ENCODE assay signal across 24 cellular contexts in genomic region chr10:121788115-121788514, GRCh38.
"Had no signal": no experiment of that assay in that cellular context is flagged by ENCODE, and none has a peak within 500 bp of the region (broad histone marks: within the 10 kb centered on the region; RNA-seq: fewer than 3 reads in every experiment).

No MANE protein-coding gene starts in this region.

- H3K4me3 Mint-ChIP-seq: activated T-helper 1 cell treated with anti-CD3 and anti-CD28 coated beads, Interleukin-12 subunit alpha, Interleukin-12 subunit beta, Interleukin-2, Interleukin-4 antibody, amounts not matched to agents 30 ng/mL and 10 ng/mL and 1 ng/mL, durations not matched to agents 14 hours and 24 hours and 36 hours; effector memory CD8-positive, alpha-beta T cell; immature natural killer cell; natural killer cell treated with Interleukin-12 subunit alpha and Interleukin-12 subunit beta and Interleukin-15 and Interleukin-18, amount 100 ng/mL, for 72 hours; stimulated activated effector memory CD8-positive, alpha-beta T cell treated with anti-CD3 and anti-CD28 coated beads, Interleukin-12 subunit alpha, Interleukin-12 subunit beta, amount 100 ng/mL, for 72 hours; type B pancreatic cell had no signal

- H3K36me3 ChIP-seq: adrenal gland, pancreas had no signal

- ATAC-seq: activated naive CD4-positive, alpha-beta T cell treated with anti-CD3 and anti-CD28 coated beads, Interleukin-2, amount 50 U/mL, for 72 hours; effector memory CD8-positive, alpha-beta T cell; gastrocnemius medialis; heart left ventricle; left colon; natural killer cell treated with Interleukin-12 subunit alpha and Interleukin-12 subunit beta and Interleukin-15 and Interleukin-18, amount 100 ng/mL, for 72 hours; pancreas; sciatic nerve; stimulated activated effector memory CD8-positive, alpha-beta T cell treated with anti-CD3 and anti-CD28 coated beads, Interleukin-12 subunit alpha, Interleukin-12 subunit beta, amount 100 ng/mL, for 72 hours had no signal

- H3K27me3 Mint-ChIP-seq: effector memory CD8-positive, alpha-beta T cell; natural killer cell treated with Interleukin-12 subunit alpha and Interleukin-12 subunit beta and Interleukin-15 and Interleukin-18, amount 100 ng/mL, for 72 hours; type B pancreatic cell had no signal

- H3K9me3 Mint-ChIP-seq: activated naive CD4-positive, alpha-beta T cell treated with anti-CD3 and anti-CD28 coated beads, Interleukin-2, amount 50 U/mL, for 72 hours; activated T-helper 1 cell treated with anti-CD3 and anti-CD28 coated beads, Interleukin-12 subunit alpha, Interleukin-12 subunit beta, Interleukin-2, Interleukin-4 antibody, amounts not matched to agents 30 ng/mL and 10 ng/mL and 1 ng/mL, durations not matched to agents 14 hours and 24 hours and 36 hours; effector memory CD8-positive, alpha-beta T cell; immature natural killer cell; natural killer cell treated with Interleukin-12 subunit alpha and Interleukin-12 subunit beta and Interleukin-15 and Interleukin-18, amount 100 ng/mL, for 72 hours; stimulated activated effector memory CD8-positive, alpha-beta T cell treated with anti-CD3 and anti-CD28 coated beads, Interleukin-12 subunit alpha, Interleukin-12 subunit beta, amount 100 ng/mL, for 72 hours; type B pancreatic cell had no signal

- H3K27ac Mint-ChIP-seq: activated naive CD4-positive, alpha-beta T cell treated with anti-CD3 and anti-CD28 coated beads, Interleukin-2, amount 50 U/mL, for 72 hours; activated T-helper 1 cell treated with anti-CD3 and anti-CD28 coated beads, Interleukin-12 subunit alpha, Interleukin-12 subunit beta, Interleukin-2, Interleukin-4 antibody, amounts not matched to agents 30 ng/mL and 10 ng/mL and 1 ng/mL, durations not matched to agents 14 hours and 24 hours and 36 hours; effector memory CD8-positive, alpha-beta T cell; natural killer cell treated with Interleukin-12 subunit alpha and Interleukin-12 subunit beta and Interleukin-15 and Interleukin-18, amount 100 ng/mL, for 72 hours; stimulated activated effector memory CD8-positive, alpha-beta T cell treated with anti-CD3 and anti-CD28 coated beads, Interleukin-12 subunit alpha, Interleukin-12 subunit beta, amount 100 ng/mL, for 72 hours; type B pancreatic cell had no signal

- H3K4me3 ChIP-seq: adrenal gland, cardiac muscle cell, gastrocnemius medialis, heart left ventricle, lower lobe of right lung, pancreas, stomach had no signal

- DNase-seq: activated CD4-positive, alpha-beta T cell treated with anti-CD3 and anti-CD28 coated beads, Interleukin-2, amount 50 U/mL, for 48 hours; activated gamma-delta T cell treated with Interleukin-2 at 50 U/mL for 16 hours; activated T-cell treated with anti-CD3 and anti-CD28 coated beads for 4 hours; adrenal gland; dermis blood vessel endothelial cell; effector memory CD8-positive, alpha-beta T cell; gastrocnemius medialis; heart left ventricle; immature natural killer cell; left colon; lower lobe of right lung; pancreas; stimulated activated CD4-positive, alpha-beta T cell treated with anti-CD3 and anti-CD28 coated beads, Interleukin-4, amount 100 ng/mL, for 24 hours; stomach; SW 1271; T-helper 2 cell had no signal

- H3K27me3 ChIP-seq: adrenal gland, cardiac muscle cell, gastrocnemius medialis, heart left ventricle, neutrophil, pancreas, stomach had no signal

- H3K4me1 Mint-ChIP-seq: immature natural killer cell; stimulated activated effector memory CD8-positive, alpha-beta T cell treated with anti-CD3 and anti-CD28 coated beads, Interleukin-12 subunit alpha, Interleukin-12 subunit beta, amount 100 ng/mL, for 72 hours had no signal
